ENCODE assay signal across 1 cellular context in genomic region chr4:17578482-17578891, GRCh38.
TF ChIP-seq lines count a peak whose summit lies in the region.

No MANE protein-coding gene starts in this region.

TF ChIP-seq in GM12878, 131 proteins besides CTCF, POLR2A, EP300 and RAD21 (continued from another document):
- TF ChIP-seq, protein P1, sequence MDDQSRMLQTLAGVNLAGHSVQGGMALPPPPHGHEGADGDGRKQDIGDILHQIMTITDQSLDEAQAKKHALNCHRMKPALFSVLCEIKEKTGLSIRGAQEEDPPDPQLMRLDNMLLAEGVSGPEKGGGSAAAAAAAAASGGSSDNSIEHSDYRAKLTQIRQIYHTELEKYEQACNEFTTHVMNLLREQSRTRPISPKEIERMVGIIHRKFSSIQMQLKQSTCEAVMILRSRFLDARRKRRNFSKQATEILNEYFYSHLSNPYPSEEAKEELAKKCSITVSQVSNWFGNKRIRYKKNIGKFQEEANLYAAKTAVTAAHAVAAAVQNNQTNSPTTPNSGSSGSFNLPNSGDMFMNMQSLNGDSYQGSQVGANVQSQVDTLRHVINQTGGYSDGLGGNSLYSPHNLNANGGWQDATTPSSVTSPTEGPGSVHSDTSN (IDR thresholded peaks at IDR 0.05; ENCODE audit: insufficient replicate concordance, low read depth, low read length) = no peak
- no peak for TF ChIP-seq POLR2AphosphoS2 (IDR thresholded peaks at IDR 0.05; ENCODE audit: low read depth, low read length)
- TF ChIP-seq SRF (IDR thresholded peaks at IDR 0.05; ENCODE audit: low read depth in 2 of 2, low read length in 2 of 2) = no peak
- TF ChIP-seq, protein P2, sequence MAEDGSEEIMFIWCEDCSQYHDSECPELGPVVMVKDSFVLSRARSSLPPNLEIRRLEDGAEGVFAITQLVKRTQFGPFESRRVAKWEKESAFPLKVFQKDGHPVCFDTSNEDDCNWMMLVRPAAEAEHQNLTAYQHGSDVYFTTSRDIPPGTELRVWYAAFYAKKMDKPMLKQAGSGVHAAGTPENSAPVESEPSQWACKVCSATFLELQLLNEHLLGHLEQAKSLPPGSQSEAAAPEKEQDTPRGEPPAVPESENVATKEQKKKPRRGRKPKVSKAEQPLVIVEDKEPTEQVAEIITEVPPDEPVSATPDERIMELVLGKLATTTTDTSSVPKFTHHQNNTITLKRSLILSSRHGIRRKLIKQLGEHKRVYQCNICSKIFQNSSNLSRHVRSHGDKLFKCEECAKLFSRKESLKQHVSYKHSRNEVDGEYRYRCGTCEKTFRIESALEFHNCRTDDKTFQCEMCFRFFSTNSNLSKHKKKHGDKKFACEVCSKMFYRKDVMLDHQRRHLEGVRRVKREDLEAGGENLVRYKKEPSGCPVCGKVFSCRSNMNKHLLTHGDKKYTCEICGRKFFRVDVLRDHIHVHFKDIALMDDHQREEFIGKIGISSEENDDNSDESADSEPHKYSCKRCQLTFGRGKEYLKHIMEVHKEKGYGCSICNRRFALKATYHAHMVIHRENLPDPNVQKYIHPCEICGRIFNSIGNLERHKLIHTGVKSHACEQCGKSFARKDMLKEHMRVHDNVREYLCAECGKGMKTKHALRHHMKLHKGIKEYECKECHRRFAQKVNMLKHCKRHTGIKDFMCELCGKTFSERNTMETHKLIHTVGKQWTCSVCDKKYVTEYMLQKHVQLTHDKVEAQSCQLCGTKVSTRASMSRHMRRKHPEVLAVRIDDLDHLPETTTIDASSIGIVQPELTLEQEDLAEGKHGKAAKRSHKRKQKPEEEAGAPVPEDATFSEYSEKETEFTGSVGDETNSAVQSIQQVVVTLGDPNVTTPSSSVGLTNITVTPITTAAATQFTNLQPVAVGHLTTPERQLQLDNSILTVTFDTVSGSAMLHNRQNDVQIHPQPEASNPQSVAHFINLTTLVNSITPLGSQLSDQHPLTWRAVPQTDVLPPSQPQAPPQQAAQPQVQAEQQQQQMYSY (CRISPR knock-in tag; IDR thresholded peaks at IDR 0.05) = no peak
- TF ChIP-seq SIN3A (IDR thresholded peaks at IDR 0.05; ENCODE audit: low read depth, low read length) = peak; percentile 79; the same call in 1 of the 2 replicates
